Comparison of ENCODE assay signal across 8 cellular contexts in the genomic region with DNA sequence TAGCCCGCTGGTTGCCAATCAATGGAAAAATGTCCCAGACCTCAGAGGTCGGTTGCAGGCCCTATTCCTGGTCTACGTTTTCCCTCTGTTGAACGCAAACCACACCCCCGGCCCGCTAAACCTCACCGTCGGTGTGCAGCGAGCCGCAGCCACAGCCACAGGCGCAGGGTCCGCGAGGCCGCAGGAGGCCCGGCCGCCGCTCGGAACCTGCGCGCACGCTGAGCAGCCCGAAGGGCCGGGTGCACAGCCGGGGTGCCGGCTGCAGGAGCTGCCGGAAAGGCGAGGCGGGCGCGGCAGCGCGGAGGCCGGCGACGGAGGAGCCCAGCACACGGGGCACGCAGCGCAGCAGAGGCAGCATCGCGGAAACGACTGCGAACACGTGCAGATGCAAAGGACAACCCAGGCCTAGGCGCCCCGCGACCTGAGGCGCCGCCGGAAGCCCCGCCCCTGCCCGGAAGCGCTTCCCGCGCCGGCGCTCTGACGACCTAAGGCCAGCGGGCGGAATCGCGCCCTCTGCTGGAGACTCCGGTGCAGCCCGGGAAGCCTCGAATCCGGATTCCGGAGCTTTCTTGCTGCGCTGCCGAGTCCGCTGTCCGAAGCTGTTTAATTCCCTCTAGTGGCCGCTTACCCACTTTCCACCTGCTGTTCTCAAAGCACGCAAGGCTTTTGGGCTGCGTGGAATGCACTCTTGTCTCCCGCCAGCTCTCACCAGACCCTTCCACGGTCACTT. TPM values are rescaled to one million over a fixed set of nuclear protein-coding genes. Genes with fewer than 3 reads are reported as not detected.
DNase-seq lines count a peak whose midpoint lies in the region; ATAC-seq and TF ChIP-seq lines count a peak whose summit lies in the region.

A gene with protein sequence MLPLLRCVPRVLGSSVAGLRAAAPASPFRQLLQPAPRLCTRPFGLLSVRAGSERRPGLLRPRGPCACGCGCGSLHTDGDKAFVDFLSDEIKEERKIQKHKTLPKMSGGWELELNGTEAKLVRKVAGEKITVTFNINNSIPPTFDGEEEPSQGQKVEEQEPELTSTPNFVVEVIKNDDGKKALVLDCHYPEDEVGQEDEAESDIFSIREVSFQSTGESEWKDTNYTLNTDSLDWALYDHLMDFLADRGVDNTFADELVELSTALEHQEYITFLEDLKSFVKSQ (minus strand): TSS at position 440 of the 730 bp plus-strand sequence. CDS start 82 bp downstream, at position 358.

- 2% methylated on average over 28 to 49 of the region's 75 CpGs for WGBS in GM23248 (ENCODE audit: low coverage in 1 of 2, low lambda C conversion rate in 2 of 2, missing lambda C conversion rate in 2 of 2), 2 experiments

- peaks cover 21% of the 10 kb centered on the region; the same call in 1 of the 2 replicates for H3F3A ChIP-seq in GM23248 (ENCODE audit: insufficient read depth)

- peaks cover 27% of the 10 kb centered on the region for H3K36me3 ChIP-seq in GM23248 (ENCODE audit: low read depth)
- peaks cover 50% of the 10 kb centered on the region for H3K36me3 ChIP-seq in RWPE2 (ENCODE audit: low read depth)

- H3K9me3 ChIP-seq in GM23248 (ENCODE audit: low read depth) (no peaks in the 10 kb centered on the region), RWPE2 (ENCODE audit: severe bottlenecking) (no peaks in the 10 kb centered on the region)

- H4K20me1 ChIP-seq in GM23248 (ENCODE audit: insufficient read depth) = no peaks in the 10 kb centered on the region

- H2AFZ ChIP-seq in GM23248 = peak within 1 kb of the TSS; percentile 83

- H3K27me3 ChIP-seq in GM23248 (replicated peaks; ENCODE audit: insufficient read depth) = no peaks in the 10 kb centered on the region
- H3K27me3 ChIP-seq in RWPE2 (ENCODE audit: insufficient read depth, poor library complexity, severe bottlenecking) = no peaks in the 10 kb centered on the region

- no peaks in the 10 kb centered on the region for H3K9me3 Mint-ChIP-seq in activated T-helper 2 cell treated with anti-CD3 and anti-CD28 coated beads, Interferon-gamma antibody, Interleukin-2, Interleukin-4, amounts not matched to agents 10 μg/mL and 5 μg/mL and 100 μg/mL, durations not matched to agents 14 hours and 24 hours and 36 hours
- no peaks in the 10 kb centered on the region for H3K9me3 Mint-ChIP-seq in nephron
- H3K9me3 Mint-ChIP-seq in stimulated activated naive CD8-positive, alpha-beta T cell treated with anti-CD3 and anti-CD28 coated beads, Interleukin-15, Interleukin-2, amounts not matched to agents 100 ng/mL and 50 ng/mL, for 24 hours = no peaks in the 10 kb centered on the region

- H3K36me3 Mint-ChIP-seq in activated T-helper 2 cell treated with anti-CD3 and anti-CD28 coated beads, Interferon-gamma antibody, Interleukin-2, Interleukin-4, amounts not matched to agents 10 μg/mL and 5 μg/mL and 100 μg/mL, durations not matched to agents 14 hours and 24 hours and 36 hours (ENCODE audit: low read depth) = peaks cover 63% of the 10 kb centered on the region
- H3K36me3 Mint-ChIP-seq in nephron (ENCODE audit: low read depth) = peaks cover 37% of the 10 kb centered on the region
- peaks cover 52% of the 10 kb centered on the region for H3K36me3 Mint-ChIP-seq in stimulated activated naive CD8-positive, alpha-beta T cell treated with anti-CD3 and anti-CD28 coated beads, Interleukin-15, Interleukin-2, amounts not matched to agents 100 ng/mL and 50 ng/mL, for 24 hours (ENCODE audit: low read depth)

- in situ Hi-C loops in GM23248 (cut with MboI) = no loop called here

- H3K4me3 ChIP-seq in GM23248 (peak within 1 kb of the TSS; percentile 89), RWPE2 (ENCODE audit: severe bottlenecking) (peak within 1 kb of the TSS; percentile 80), fibroblast of pulmonary artery (replicated peaks; ENCODE audit: low read depth, low read length) (peak within 1 kb of the TSS; percentile 90)

- intact Hi-C loops in activated T-helper 2 cell treated with anti-CD3 and anti-CD28 coated beads, Interferon-gamma antibody, Interleukin-2, Interleukin-4, amounts not matched to agents 10 μg/mL and 5 μg/mL and 100 μg/mL, durations not matched to agents 14 hours and 24 hours and 36 hours (cut with micrococcal nuclease) = loop anchor here (1.0 to 5.0 kb wide), 3 partner anchors 20 to 48 kb away; a partner anchor contains a TSS

- H3K79me2 ChIP-seq in GM23248 (ENCODE audit: insufficient read depth) = peaks cover 45% of the 10 kb centered on the region

- peak within 1 kb of the TSS; percentile 90 for H3K4me3 Mint-ChIP-seq in activated T-helper 2 cell treated with anti-CD3 and anti-CD28 coated beads, Interferon-gamma antibody, Interleukin-2, Interleukin-4, amounts not matched to agents 10 μg/mL and 5 μg/mL and 100 μg/mL, durations not matched to agents 14 hours and 24 hours and 36 hours (ENCODE audit: low read depth)
- peak within 1 kb of the TSS; percentile 78 to 89 (median 89) for H3K4me3 Mint-ChIP-seq in nephron
- H3K4me3 Mint-ChIP-seq in stimulated activated naive CD8-positive, alpha-beta T cell treated with anti-CD3 and anti-CD28 coated beads, Interleukin-15, Interleukin-2, amounts not matched to agents 100 ng/mL and 50 ng/mL, for 24 hours = peak within 1 kb of the TSS; percentile 89

- ATAC-seq in RWPE2 (ENCODE audit: low read depth) = peak; percentile 80

- peak within 1 kb of the TSS; percentile 82 for H3K27ac Mint-ChIP-seq in activated T-helper 2 cell treated with anti-CD3 and anti-CD28 coated beads, Interferon-gamma antibody, Interleukin-2, Interleukin-4, amounts not matched to agents 10 μg/mL and 5 μg/mL and 100 μg/mL, durations not matched to agents 14 hours and 24 hours and 36 hours
- peak within 1 kb of the TSS; percentile 70 to 87 (median 83) for H3K27ac Mint-ChIP-seq in nephron
- peak within 1 kb of the TSS; percentile 88 for H3K27ac Mint-ChIP-seq in stimulated activated naive CD8-positive, alpha-beta T cell treated with anti-CD3 and anti-CD28 coated beads, Interleukin-15, Interleukin-2, amounts not matched to agents 100 ng/mL and 50 ng/mL, for 24 hours

- peak; percentile 99 for TF ChIP-seq CTCF in LNCAP (IDR thresholded peaks at IDR 0.05)
- TF ChIP-seq CTCF in RWPE2 (IDR thresholded peaks at IDR 0.05; ENCODE audit: poor library complexity, severe bottlenecking) = peak; percentile 98
- TF ChIP-seq CTCF in fibroblast of pulmonary artery (IDR thresholded peaks at IDR 0.05; ENCODE audit: low read length, missing control alignments) = peak; percentile 79
- peak; percentile 100 for TF ChIP-seq CTCF in nephron (IDR thresholded peaks at IDR 0.05; ENCODE audit: unreplicated experiment in 3 of 3)

- peak within 1 kb of the TSS; percentile 83 for H3K9ac ChIP-seq in GM23248

- H3K4me1 ChIP-seq in GM23248 (ENCODE audit: insufficient read depth) (peaks cover 10% of the 10 kb centered on the region; the same call in 1 of the 2 replicates), RWPE2 (ENCODE audit: insufficient read depth, poor library complexity, severe bottlenecking) (peaks cover 7% of the 10 kb centered on the region)

- DNase-seq in ELF-1 (ENCODE audit: low read depth, low spot score) = peak; percentile 98
- peak; percentile 95 for DNase-seq in GM23248
- peak; percentile 80 for DNase-seq in RWPE2 (ENCODE audit: low spot score)
- peak; percentile 90 for DNase-seq in activated T-helper 2 cell treated with anti-CD3 and anti-CD28 coated beads, Interferon-gamma antibody, Interleukin-2, Interleukin-4, amounts not matched to agents 10 μg/mL and 5 μg/mL and 100 μg/mL, durations not matched to agents 14 hours and 24 hours and 36 hours (ENCODE audit: low spot score)
- peak; percentile 94 for DNase-seq in fibroblast of pulmonary artery (ENCODE audit: low read depth)

- H3K27ac ChIP-seq in GM23248 (peak within 1 kb of the TSS; percentile 44), RWPE2 (ENCODE audit: poor library complexity, severe bottlenecking) (peak within 1 kb of the TSS; percentile 59)

- peaks cover 36% of the 10 kb centered on the region for H3K4me1 Mint-ChIP-seq in activated T-helper 2 cell treated with anti-CD3 and anti-CD28 coated beads, Interferon-gamma antibody, Interleukin-2, Interleukin-4, amounts not matched to agents 10 μg/mL and 5 μg/mL and 100 μg/mL, durations not matched to agents 14 hours and 24 hours and 36 hours (ENCODE audit: low read depth)
- peaks cover 28% of the 10 kb centered on the region for H3K4me1 Mint-ChIP-seq in nephron
- peaks cover 42% of the 10 kb centered on the region for H3K4me1 Mint-ChIP-seq in stimulated activated naive CD8-positive, alpha-beta T cell treated with anti-CD3 and anti-CD28 coated beads, Interleukin-15, Interleukin-2, amounts not matched to agents 100 ng/mL and 50 ng/mL, for 24 hours (ENCODE audit: low read depth)

- peak within 1 kb of the TSS; percentile 90 for H3K4me2 ChIP-seq in GM23248 (ENCODE audit: unreplicated experiment)

- no peaks in the 10 kb centered on the region for H3K27me3 Mint-ChIP-seq in activated T-helper 2 cell treated with anti-CD3 and anti-CD28 coated beads, Interferon-gamma antibody, Interleukin-2, Interleukin-4, amounts not matched to agents 10 μg/mL and 5 μg/mL and 100 μg/mL, durations not matched to agents 14 hours and 24 hours and 36 hours (ENCODE audit: low read depth)
- no peaks in the 10 kb centered on the region for H3K27me3 Mint-ChIP-seq in nephron (ENCODE audit: low read depth)
- no peaks in the 10 kb centered on the region for H3K27me3 Mint-ChIP-seq in stimulated activated naive CD8-positive, alpha-beta T cell treated with anti-CD3 and anti-CD28 coated beads, Interleukin-15, Interleukin-2, amounts not matched to agents 100 ng/mL and 50 ng/mL, for 24 hours

- H3K9me2 ChIP-seq in GM23248 (ENCODE audit: insufficient read depth) = no peaks in the 10 kb centered on the region

RNA-seq across cellular contexts. Expression of the gene that starts here (rescaled TPM):
- total RNA-seq in GM23248 (2014; rRNA removed; shearing (Covaris generic)) = 119 and 131 TPM in 2 replicates
- polyA plus RNA-seq in GM23248 (2016; fragmentation: Nextera tagmentation; extraction: Ambion mirVana) = 235 and 241 TPM in 2 replicates
- 363 and 372 TPM in 2 replicates for total RNA-seq in activated T-helper 2 cell treated with anti-CD3 and anti-CD28 coated beads, Interferon-gamma antibody, Interleukin-2, Interleukin-4, amounts not matched to agents 10 μg/mL and 5 μg/mL and 100 μg/mL, durations not matched to agents 14 hours and 24 hours and 36 hours

Comparison
In these comparisons a context has a peak if more than half of its experiments do, and no peak if none do; other contexts are left out.
1. Peak in every context shown above with its lines: DNase-seq, ATAC-seq, H3K4me3 ChIP-seq and H3K27ac ChIP-seq.